In genomic region chr11:93570759-93571413, GRCh38 we compare ENCODE assay signal across 9 cellular contexts. TPM values are rescaled to one million over a fixed set of nuclear protein-coding genes. Genes with fewer than 3 reads are reported as not detected.
DNase-seq lines count a peak whose midpoint lies in the region; ATAC-seq and TF ChIP-seq lines count a peak whose summit lies in the region.
"Had no signal": no experiment of that assay in that cellular context is flagged by ENCODE, and none has a peak within 500 bp of the region (broad histone marks: within the 10 kb centered on the region; RNA-seq: fewer than 3 reads in every experiment).

No MANE protein-coding gene starts in this region.

- H3K36me3 ChIP-seq in gastroesophageal sphincter: no peaks in the 10 kb centered on the region
- H3K36me3 ChIP-seq in aorta (ENCODE audit: control insufficient read depth in 1 of 2, insufficient read depth in 2 of 2, low read length in 1 of 2): no peaks in the 10 kb centered on the region

- ATAC-seq in gastroesophageal sphincter (peak; percentile 75), sciatic nerve (peak; percentile 71), aorta (ENCODE audit: low FRiP score) (no peak), HG03139 (IDR thresholded peaks at IDR 0.05; ENCODE audit: unreplicated experiment) (no peak)

- H3K27ac ChIP-seq in RWPE1: no peak overlapping the region
- H3K27ac ChIP-seq in gastroesophageal sphincter: no peak overlapping the region
- no peak overlapping the region for H3K27ac ChIP-seq in aorta (ENCODE audit: low read depth in 1 of 2, low read length in 2 of 2)

- H3K27me3 ChIP-seq in gastroesophageal sphincter (no peaks in the 10 kb centered on the region), aorta (ENCODE audit: control insufficient read depth in 1 of 2, insufficient read depth in 2 of 2, low read length in 1 of 2) (no peaks in the 10 kb centered on the region)

- intact Hi-C loops in sciatic nerve (cut with DNase I): no loop called here
- intact Hi-C loops in aorta (cut with DNase I): no loop called here

- 22 to 23% methylated on average over 5 of the region's 5 CpGs for WGBS in gastroesophageal sphincter (ENCODE audit: low coverage in 1 of 2), 2 donors
- WGBS in aorta, 2 donors: 7 to 10% methylated on average over 5 of the region's 5 CpGs

- TF ChIP-seq POLR2A in gastroesophageal sphincter (IDR thresholded peaks at IDR 0.05): no peak

- TF ChIP-seq CTCF in RWPE1 (conservative IDR thresholded peaks at IDR 0.05; ENCODE audit: low read depth): no peak
- no peak for TF ChIP-seq CTCF in gastroesophageal sphincter (IDR thresholded peaks at IDR 0.05)

- POLR2A ChIA-PET in RWPE1 (lab: Yijun Ruan, JAX; ENCODE audit: low non-redundant PET): no interaction called here

- H3K4me1 ChIP-seq in gastroesophageal sphincter (peaks cover 0 to 22% (median 12%) of the 10 kb centered on the region in 3 donors), aorta (ENCODE audit: control insufficient read depth in 1 of 2, insufficient read depth in 2 of 2, low read length in 2 of 2) (peaks cover 0 to 1% of the 10 kb centered on the region in 2 donors)

- H3K9me3 ChIP-seq in gastroesophageal sphincter (no peaks in the 10 kb centered on the region), aorta (ENCODE audit: control insufficient read depth, low read length) (no peaks in the 10 kb centered on the region)

- H3K4me3 ChIP-seq in gastroesophageal sphincter: no peak overlapping the region
- H3K4me3 ChIP-seq in aorta (ENCODE audit: low read length in 2 of 2): no peak overlapping the region

- DNase-seq in HCEC 1CT (peak; percentile 72), RWPE1 (ENCODE audit: low spot score) (peak; percentile 55), sciatic nerve (ENCODE audit: low spot score) (no peak), NCI-H345 treated with DMSO at 0.1 percent for 48 hours (lab: John Stamatoyannopoulos, UW; ENCODE audit: unreplicated experiment) (no peak), aorta (no peak)
- DNase-seq in activated CD4-positive, CD25-positive, alpha-beta regulatory T cell (lab: John Stamatoyannopoulos, UW): no peak
- DNase-seq: MM.1S had no signal

- CTCF ChIA-PET in RWPE1 (lab: Yijun Ruan, JAX): no interaction called here

- no peak for TF ChIP-seq EP300 in gastroesophageal sphincter (IDR thresholded peaks at IDR 0.05)

RNA-seq across cellular contexts. Expression of gene SMCO4, which starts 27.7 kb away (rescaled TPM):
- total RNA-seq in gastroesophageal sphincter (10 to 100 TPM in 3 of 4 donors, 1 to 10 TPM in 1; 5.6 to 15.5 (median 11.6) TPM), sciatic nerve (12.3 TPM), aorta (10 to 100 TPM; 24.9 to 26.4 TPM)
- 10 to 100 TPM; 16.1 to 41.4 TPM for polyA plus RNA-seq in aorta

Comparison
In these comparisons a context has a peak if more than half of its experiments do, and no peak if none do; other contexts are left out.
1. DNase-seq: peak in HCEC 1CT (single experiment) and RWPE1 (single experiment); none in sciatic nerve (single experiment), NCI-H345 treated with DMSO at 0.1 percent for 48 hours (single experiment), aorta (0 of 2) and activated CD4-positive, CD25-positive, alpha-beta regulatory T cell (0 of 4).
2. ATAC-seq: peak in gastroesophageal sphincter (single experiment) and sciatic nerve (single experiment); none in aorta (single experiment) and HG03139 (single experiment).